ENCODE assay signal across 11 cellular contexts in the genomic region with DNA sequence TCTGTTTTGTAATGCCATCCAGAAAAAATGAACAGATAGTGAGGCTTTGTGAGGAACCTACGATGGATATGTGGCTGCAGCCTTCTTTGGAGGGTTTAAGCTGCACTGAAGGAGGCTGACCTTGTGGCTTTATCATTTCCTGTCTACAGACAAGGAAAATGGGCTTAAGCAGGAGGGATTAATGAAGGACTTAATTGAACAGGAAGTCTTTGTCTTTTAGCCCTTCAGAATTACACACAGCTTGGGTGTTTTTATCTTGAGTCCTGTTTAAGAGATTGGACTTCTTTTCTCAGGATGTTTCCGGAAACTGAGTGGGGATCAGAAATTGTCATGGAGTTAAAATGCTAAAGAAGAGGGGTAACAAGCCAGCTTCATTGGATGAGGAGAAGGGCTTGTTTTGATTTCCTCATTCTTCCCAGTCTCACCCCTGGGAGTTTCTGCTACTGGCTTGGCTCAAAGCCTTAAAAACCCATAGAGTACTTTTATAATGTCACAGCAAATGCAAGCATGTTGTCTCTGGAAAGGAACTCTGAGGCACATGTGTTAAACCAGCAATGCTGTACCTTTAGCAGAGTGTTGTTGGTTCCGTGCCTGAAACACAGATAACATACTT.
DNase-seq lines count a peak whose midpoint lies in the region; ATAC-seq, FAIRE-seq and TF ChIP-seq lines count a peak whose summit lies in the region.
"Had no signal": no experiment of that assay in that cellular context is flagged by ENCODE, and none has a peak within 500 bp of the region (broad histone marks: within the 10 kb centered on the region; RNA-seq: fewer than 3 reads in every experiment).

No MANE protein-coding gene starts in this region.

- H3K36me3 Mint-ChIP-seq in CD4-positive, alpha-beta T cell (ENCODE audit: low read depth): no peaks in the 10 kb centered on the region

- no peak overlapping the region for H3K9ac ChIP-seq in liver (ENCODE audit: low read depth in 1 of 2, low read length in 2 of 2)

- FAIRE-seq in GM12891 (lab: Jason Lieb, UNC): peak; percentile 16

- H3K27ac Mint-ChIP-seq in CD4-positive, alpha-beta T cell: peak overlapping the region; percentile 60

- no peak for ATAC-seq in CD4-positive, alpha-beta T cell (ENCODE audit: poor library complexity)
- ATAC-seq in HG03175 (IDR thresholded peaks at IDR 0.05; ENCODE audit: unreplicated experiment) (no peak), GM21360 (IDR thresholded peaks at IDR 0.05; ENCODE audit: unreplicated experiment) (no peak)

- no peak for TF ChIP-seq RAD21 in liver (IDR thresholded peaks at IDR 0.05)

- POLR2A ChIA-PET in CD4-positive, alpha-beta T cell (lab: Charles Lee): interaction anchor here (1.0 kb wide), 1 partner anchor 18 kb away, joined by 6 read pairs; no protein-coding TSS in a partner anchor

- H3K4me1 Mint-ChIP-seq in CD4-positive, alpha-beta T cell (ENCODE audit: low read depth): peaks cover 87% of the 10 kb centered on the region

- TF ChIP-seq POLR2A in GM12891 (IDR thresholded peaks at IDR 0.05; ENCODE audit: low read depth, low read length): no peak

- no peak for TF ChIP-seq CTCF in CD4-positive, alpha-beta T cell (IDR thresholded peaks at IDR 0.05)
- no peak for TF ChIP-seq CTCF in WERI-Rb-1 (IDR thresholded peaks at IDR 0.05; ENCODE audit: low read depth, low read length)
- no peak for TF ChIP-seq CTCF in liver (IDR thresholded peaks at IDR 0.05; ENCODE audit: low read depth, low read length, missing input control)

- H3K4me3 Mint-ChIP-seq in CD4-positive, alpha-beta T cell: no peak overlapping the region

- H3K4me3 ChIP-seq in WERI-Rb-1 (ENCODE audit: low read depth, low read length) (no peak overlapping the region), liver (ENCODE audit: low read depth in 1 of 3, low read length in 3 of 3) (no peak overlapping the region)

- no peaks in the 10 kb centered on the region for H3K27me3 ChIP-seq in CD4-positive, alpha-beta T cell (ENCODE audit: control insufficient read depth, insufficient read depth, low read length)
- H3K27me3 ChIP-seq in WERI-Rb-1 (ENCODE audit: insufficient read depth, low read depth, severe bottlenecking) (no peaks in the 10 kb centered on the region), liver (ENCODE audit: control insufficient read depth in 4 of 4, insufficient read depth in 4 of 4, low read length in 3 of 4) (no peaks in the 10 kb centered on the region)

- WGBS in liver: 83% methylated on average over 3 of the region's 3 CpGs

- H3K4me1 ChIP-seq in liver (ENCODE audit: control insufficient read depth in 4 of 4, insufficient read depth in 4 of 4, low read length in 3 of 4): peaks cover 3 to 31% (median 21%) of the 10 kb centered on the region in 4 donors

- no peaks in the 10 kb centered on the region for H3K9me3 ChIP-seq in CD4-positive, alpha-beta T cell (ENCODE audit: control insufficient read depth, low read length)
- no peaks in the 10 kb centered on the region for H3K9me3 ChIP-seq in WERI-Rb-1 (ENCODE audit: severe bottlenecking)
- no peaks in the 10 kb centered on the region for H3K9me3 ChIP-seq in liver (ENCODE audit: control insufficient read depth in 4 of 4, low read length in 3 of 4)

- no peaks in the 10 kb centered on the region; the same call in 1 of the 2 replicates for H3K36me3 ChIP-seq in WERI-Rb-1
- H3K36me3 ChIP-seq in liver (ENCODE audit: control insufficient read depth in 4 of 4, insufficient read depth in 3 of 4, low read depth in 1 of 4, low read length in 3 of 4): no peaks in the 10 kb centered on the region

- H3K27me3 Mint-ChIP-seq in CD4-positive, alpha-beta T cell: no peaks in the 10 kb centered on the region

- intact Hi-C loops in CD4-positive, alpha-beta T cell (cut with DNase I, micrococcal nuclease): loop anchor here (2.0 to 5.0 kb wide), 5 partner anchors 112 to 1229 kb away; a partner anchor contains a TSS

- no peak overlapping the region for H3K27ac ChIP-seq in CD4-positive, alpha-beta T cell (ENCODE audit: low read depth, low read length)
- H3K27ac ChIP-seq in WERI-Rb-1: no peak overlapping the region
- H3K27ac ChIP-seq in liver (ENCODE audit: low read depth in 1 of 2, low read length in 2 of 2): no peak overlapping the region

- CTCF ChIA-PET in CD4-positive, alpha-beta T cell (lab: Charles Lee): interaction anchor here (0.9 kb wide), 1 partner anchor 186 kb away, joined by 3 read pairs; no protein-coding TSS in a partner anchor

- H3K9me3 Mint-ChIP-seq in CD4-positive, alpha-beta T cell: no peaks in the 10 kb centered on the region

- DNase-seq in CD4-positive, alpha-beta T cell: no peak
- DNase-seq in GM12891 (ENCODE audit: insufficient read length, low spot score) (no peak), WERI-Rb-1 (peak; percentile 57), SIG-M5 treated with dmso at 0.1 percent for 504 hours (lab: John Stamatoyannopoulos, UW; ENCODE audit: unreplicated experiment) (no peak)
- DNase-seq in stimulated activated CD4-positive, alpha-beta T cell treated with anti-CD3 and anti-CD28 coated beads, Interleukin-12 subunit alpha, Interleukin-12 subunit beta, amount 100 ng/mL, for 4 hours: no peak
- DNase-seq: NK-92 treated with Interleukin-12 subunit alpha and Interleukin-12 subunit beta, amount 100 ng/mL, for 24 hours; stimulated activated naive CD4-positive, alpha-beta T cell treated with Interleukin-2 at 50 U/mL for 16 hours; T1000 had no signal

TF ChIP-seq in GM12891, 5 proteins besides CTCF, POLR2A, EP300 and RAD21:
- TF ChIP-seq PAX5 (IDR thresholded peaks at IDR 0.05; ENCODE audit: insufficient read depth, low read length, severe bottlenecking): no peak
- no peak for TF ChIP-seq POLR2AphosphoS5 (IDR thresholded peaks at IDR 0.05; ENCODE audit: low read depth, low read length)
- no peak for TF ChIP-seq POU2F2 (IDR thresholded peaks at IDR 0.05; ENCODE audit: low read depth, low read length)
- TF ChIP-seq TAF1 (IDR thresholded peaks at IDR 0.05; ENCODE audit: low read depth, low read length): no peak
- no peak for TF ChIP-seq SPI1 (IDR thresholded peaks at IDR 0.05; ENCODE audit: low read depth, low read length)

TF ChIP-seq in liver, 16 proteins besides CTCF, POLR2A, EP300 and RAD21:
- peak; percentile 51 for TF ChIP-seq NR2F2 (IDR thresholded peaks at IDR 0.05)
- TF ChIP-seq GABPA (IDR thresholded peaks at IDR 0.05 in 1 of 2, conservative IDR thresholded peaks at IDR 0.05 in 1 of 2): no peak
- TF ChIP-seq FOXA2 (IDR thresholded peaks at IDR 0.05): no peak
